In genomic region chr12:104958009-104958945, GRCh38 we compare ENCODE assay signal across 1 cellular context.
TF ChIP-seq lines count a peak whose summit lies in the region.

SLC41A2 (minus strand) TSS chr12:104958290; CDS start chr12:104928527, 29,763 bp downstream.

TF ChIP-seq in SK-N-SH, 30 proteins besides CTCF, POLR2A, EP300 and RAD21 (continued from another document):
- TF ChIP-seq USF2 (IDR thresholded peaks at IDR 0.05; ENCODE audit: borderline replicate concordance, low read depth, low read length) (no peak), RXRA (IDR thresholded peaks at IDR 0.05; ENCODE audit: borderline replicate concordance, low read depth) (no peak; the same call in 1 of the 2 replicates), TEAD4 (IDR thresholded peaks at IDR 0.05; ENCODE audit: borderline replicate concordance, insufficient read depth) (no peak), NFIC (IDR thresholded peaks at IDR 0.05; ENCODE audit: borderline replicate concordance) (peak; percentile 22; the same call in 1 of the 2 replicates), MXI1 (IDR thresholded peaks at IDR 0.05; ENCODE audit: low read depth, low read length) (peak; percentile 71), JUND (IDR thresholded peaks at IDR 0.05) (peak; percentile 37; the same call in 1 of the 2 replicates), REST (IDR thresholded peaks at IDR 0.05; ENCODE audit: low read depth, low read length) (no peak), YY1 (IDR thresholded peaks at IDR 0.05; ENCODE audit: low read depth) (no peak), ZBTB33 (IDR thresholded peaks at IDR 0.05; ENCODE audit: borderline replicate concordance, low read depth) (no peak), EZH2phosphoT487 (IDR thresholded peaks at IDR 0.05; ENCODE audit: borderline replicate concordance, low read depth) (no peak), TAF1 (IDR thresholded peaks at IDR 0.05; ENCODE audit: borderline replicate concordance, low read depth, low read length) (no peak), USF1 (IDR thresholded peaks at IDR 0.05; ENCODE audit: borderline replicate concordance, low read depth) (peak; percentile 67), FOXJ3 (CRISPR knock-in tag; IDR thresholded peaks at IDR 0.05) (no peak)
